1 cellular context compared by ENCODE assay signal in genomic region chr2:201257941-201258665, GRCh38.
TF ChIP-seq lines count a peak whose summit lies in the region.

No MANE protein-coding gene starts in this region.

TF ChIP-seq in HepG2, 621 proteins besides CTCF, POLR2A, EP300 and RAD21 (continued from another document and continues in another):
- TF ChIP-seq PBX2 (CRISPR knock-in tag; IDR thresholded peaks at IDR 0.05) (no peak), SATB2 (CRISPR knock-in tag; IDR thresholded peaks at IDR 0.05) (no peak), TAF15 (IDR thresholded peaks at IDR 0.05; ENCODE audit: low read depth, low read length, poor library complexity, severe bottlenecking) (no peak), FLYWCH1 (CRISPR knock-in tag; IDR thresholded peaks at IDR 0.05) (no peak), PLSCR1 (CRISPR knock-in tag; IDR thresholded peaks at IDR 0.05; ENCODE audit: borderline replicate concordance) (no peak), TFDP2 (CRISPR knock-in tag; IDR thresholded peaks at IDR 0.05) (0 out of 2 replicates have a peak, but pooled peaks have one; percentile 63), CCDC6 (CRISPR knock-in tag; IDR thresholded peaks at IDR 0.05) (no peak), ZNF354B (CRISPR knock-in tag; IDR thresholded peaks at IDR 0.05) (no peak), ZNF569 (CRISPR knock-in tag; IDR thresholded peaks at IDR 0.05; ENCODE audit: borderline replicate concordance) (no peak), ZNF329 (CRISPR knock-in tag; IDR thresholded peaks at IDR 0.05; ENCODE audit: low read depth) (no peak), ZNF234 (CRISPR knock-in tag; conservative IDR thresholded peaks at IDR 0.05) (no peak), KLF12 (CRISPR knock-in tag; IDR thresholded peaks at IDR 0.05; ENCODE audit: borderline replicate concordance) (no peak), SPEN (CRISPR knock-in tag; IDR thresholded peaks at IDR 0.05; ENCODE audit: low read depth) (0 out of 2 replicates have a peak, but pooled peaks have one; percentile 34), ZNF550 (CRISPR knock-in tag; IDR thresholded peaks at IDR 0.05; ENCODE audit: borderline replicate concordance) (no peak), ZNF44 (CRISPR knock-in tag; IDR thresholded peaks at IDR 0.05) (no peak), AHDC1 (CRISPR knock-in tag; IDR thresholded peaks at IDR 0.05; ENCODE audit: borderline replicate concordance) (peak; percentile 37; the same call in 1 of the 2 replicates), CSRNP1 (CRISPR knock-in tag; IDR thresholded peaks at IDR 0.05) (0 out of 2 replicates have a peak, but pooled peaks have one; percentile 25), NR2F2 (IDR thresholded peaks at IDR 0.05; ENCODE audit: borderline replicate concordance, low read depth) (0 out of 2 replicates have a peak, but pooled peaks have one; percentile 34), DMAP1 (CRISPR knock-in tag; IDR thresholded peaks at IDR 0.05) (peak; percentile 75), SKI (IDR thresholded peaks at IDR 0.05; ENCODE audit: partially characterized antibody) (no peak), SAP130 (CRISPR knock-in tag; IDR thresholded peaks at IDR 0.05; ENCODE audit: low read depth) (peak; percentile 73), STAG1 (CRISPR knock-in tag; IDR thresholded peaks at IDR 0.05) (peak; percentile 6; the same call in 1 of the 2 replicates), ZNF10 (CRISPR knock-in tag; IDR thresholded peaks at IDR 0.05; ENCODE audit: borderline replicate concordance, low read depth) (no peak), ZNF331 (CRISPR knock-in tag; IDR thresholded peaks at IDR 0.05) (0 out of 2 replicates have a peak, but pooled peaks have one; percentile 19), ZNF362 (CRISPR knock-in tag; IDR thresholded peaks at IDR 0.05; ENCODE audit: borderline replicate concordance) (no peak), HMG20A (CRISPR knock-in tag; IDR thresholded peaks at IDR 0.05; ENCODE audit: borderline replicate concordance) (0 out of 2 replicates have a peak, but pooled peaks have one; percentile 8), RBFOX2 (IDR thresholded peaks at IDR 0.05; ENCODE audit: low read depth, low read length) (peak; percentile 53), UBTF (CRISPR knock-in tag; IDR thresholded peaks at IDR 0.05) (peak; percentile 48), AKNA (CRISPR knock-in tag; IDR thresholded peaks at IDR 0.05; ENCODE audit: borderline replicate concordance) (no peak), ZHX1 (CRISPR knock-in tag; IDR thresholded peaks at IDR 0.05; ENCODE audit: low read depth) (peak; percentile 36; the same call in 1 of the 2 replicates), SP4 (CRISPR knock-in tag; IDR thresholded peaks at IDR 0.05) (peak; percentile 48; the same call in 1 of the 2 replicates), STAT5B (CRISPR knock-in tag; IDR thresholded peaks at IDR 0.05) (no peak)
